Comparison of ENCODE assay signal across 8 cellular contexts in the genomic region with DNA sequence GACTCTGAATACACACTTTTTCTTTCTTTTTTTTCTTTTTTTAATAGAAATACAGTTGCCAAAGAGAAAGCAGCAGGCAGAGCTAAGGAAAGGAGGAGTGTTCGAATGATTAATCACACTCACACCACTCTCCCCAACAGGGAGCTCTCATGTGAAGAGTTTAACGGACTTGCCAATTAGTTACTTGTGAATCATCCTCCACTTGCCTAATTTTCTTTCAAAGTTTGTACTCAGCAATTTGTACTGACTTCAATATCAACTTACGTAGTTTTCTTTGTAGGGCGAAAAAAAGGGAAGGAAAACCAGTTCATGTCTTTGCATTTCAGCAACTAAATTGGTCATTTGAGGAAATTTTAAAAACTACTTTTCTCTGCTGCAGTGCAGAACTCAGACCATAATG.
A peak's percentile ranks its signal among the peaks of the same experiment; 100 is the strongest.
DNase-seq lines count a peak whose midpoint lies in the region; ATAC-seq lines count a peak whose summit lies in the region.

No MANE protein-coding gene starts in this region.

- H3K9me3 Mint-ChIP-seq in T-cell: peaks cover 0 to 5% (median 0%) of the 10 kb centered on the region in 3 donors

- peaks cover 54% of the 10 kb centered on the region for H3K36me3 Mint-ChIP-seq in T-cell

- peaks cover 4% of the 10 kb centered on the region for H3K4me1 ChIP-seq in right cardiac atrium (ENCODE audit: control insufficient read depth, insufficient read depth, low read length)

- H3K4me3 ChIP-seq in right cardiac atrium (ENCODE audit: low read length): no peak overlapping the region

- 56% methylated on average over 4 of the region's 4 CpGs for WGBS in right cardiac atrium

- POLR2A ChIA-PET in T-cell (lab: Charles Lee): interaction anchor here (0.5 to 1.0 kb wide), 7 partner anchors 25 to 390 kb away, joined by 3 to 4 read pairs (median 3); no protein-coding TSS in a partner anchor

- H3K9me3 ChIP-seq in right cardiac atrium (ENCODE audit: control insufficient read depth, low read length): no peaks in the 10 kb centered on the region

- no peaks in the 10 kb centered on the region for H3K27me3 ChIP-seq in right cardiac atrium (ENCODE audit: control insufficient read depth, insufficient read depth)

- H3K4me1 Mint-ChIP-seq in T-cell: peaks cover 76 to 91% (median 90%) of the 10 kb centered on the region in 3 donors

- H3K27ac ChIP-seq in right cardiac atrium (ENCODE audit: low read length): no peak overlapping the region

- ATAC-seq in GM21381 (IDR thresholded peaks at IDR 0.05; ENCODE audit: unreplicated experiment) (peak; percentile 25), T-cell (replicated peaks in 1 of 4) (no peak), right cardiac atrium (peak; percentile 74 to 83)

- H3K27me3 Mint-ChIP-seq in T-cell: no peaks in the 10 kb centered on the region

- peak; percentile 70 for DNase-seq in AG08395 (ENCODE audit: low spot score)
- DNase-seq in T-cell: no peak
- no peak for DNase-seq in right cardiac atrium
- DNase-seq in NCI-H774 (lab: John Stamatoyannopoulos, UW): no peak
- no peak for DNase-seq in COR-L47 (lab: John Stamatoyannopoulos, UW)
- DNase-seq in epidermal melanocyte (ENCODE audit: insufficient read length, low spot score): no peak
- no peak for DNase-seq in NCI-H345 (lab: John Stamatoyannopoulos, UW)

- H3K4me3 Mint-ChIP-seq in T-cell: peak overlapping the region; percentile 25 to 60 (median 45)

- intact Hi-C loops in right cardiac atrium (cut with DNase I): no loop called here

- CTCF ChIA-PET in T-cell (lab: Charles Lee): interaction anchor here (0.6 to 1.4 kb wide), 3 partner anchors 50 to 613 kb away, joined by 3 to 6 read pairs (median 3); no protein-coding TSS in a partner anchor

- peak overlapping the region; percentile 94 to 99 for H3K27ac Mint-ChIP-seq in T-cell

Comparison
In these comparisons a context has a peak if more than half of its experiments do, and no peak if none do; other contexts are left out.
1. ATAC-seq: peak in GM21381 (single experiment) and right cardiac atrium (2 of 2); none in T-cell (0 of 4).